In genomic region chr9:111986035-111986556, GRCh38 we compare ENCODE assay signal across 12 cellular contexts.
DNase-seq lines count a peak whose midpoint lies in the region; ATAC-seq, FAIRE-seq and TF ChIP-seq lines count a peak whose summit lies in the region.
"Had no signal": no experiment of that assay in that cellular context is flagged by ENCODE, and none has a peak within 500 bp of the region (broad histone marks: within the 10 kb centered on the region; RNA-seq: fewer than 3 reads in every experiment).

No MANE protein-coding gene starts in this region.

- peaks cover 43% of the 10 kb centered on the region for H3K4me1 Mint-ChIP-seq in activated CD8-positive, alpha-beta memory T cell treated with anti-CD3 and anti-CD28 coated beads, Interleukin-2, amount 10 ng/mL, durations not matched to agents 7 days and 5 days
- peaks cover 13% of the 10 kb centered on the region for H3K4me1 Mint-ChIP-seq in activated T-helper 17 cell treated with anti-CD3 and anti-CD28 coated beads, Interleukin-2, amount 50 U/mL, for 72 hours
- H3K4me1 Mint-ChIP-seq in immature natural killer cell, result peaks cover 43 to 65% of the 10 kb centered on the region in 2 donors
- peaks cover 40 to 75% of the 10 kb centered on the region in 2 donors for H3K4me1 Mint-ChIP-seq in stimulated activated naive B cell treated with anti-CD40 and anti-IgM and Interleukin-4, amounts not matched to agents 10 μg/mL and 1 μg/mL and 100 μg/mL, for 72 hours

- peak overlapping the region; percentile 14 for H3K4me3 Mint-ChIP-seq in activated CD8-positive, alpha-beta memory T cell treated with anti-CD3 and anti-CD28 coated beads, Interleukin-2, amount 10 ng/mL, durations not matched to agents 7 days and 5 days
- H3K4me3 Mint-ChIP-seq in activated T-helper 17 cell treated with anti-CD3 and anti-CD28 coated beads, Interleukin-2, amount 50 U/mL, for 72 hours, result peak overlapping the region; percentile 5
- peak overlapping the region in 4 of 5 donors; percentile 6 to 72 (median 36) for H3K4me3 Mint-ChIP-seq in immature natural killer cell
- peak overlapping the region; percentile 5 to 15 for H3K4me3 Mint-ChIP-seq in stimulated activated naive B cell treated with anti-CD40 and anti-IgM and Interleukin-4, amounts not matched to agents 10 μg/mL and 1 μg/mL and 100 μg/mL, for 72 hours
- H3K4me3 Mint-ChIP-seq: activated CD4-positive, alpha-beta T cell treated with anti-CD3 and anti-CD28 coated beads, Interleukin-2, amount 10 ng/mL, durations not matched to agents 7 days and 5 days had no signal

- H3K9me3 Mint-ChIP-seq in activated CD8-positive, alpha-beta memory T cell treated with anti-CD3 and anti-CD28 coated beads, Interleukin-2, amount 10 ng/mL, durations not matched to agents 7 days and 5 days (ENCODE audit: low read depth), result no peaks in the 10 kb centered on the region
- H3K9me3 Mint-ChIP-seq in activated T-helper 17 cell treated with anti-CD3 and anti-CD28 coated beads, Interleukin-2, amount 50 U/mL, for 72 hours, result no peaks in the 10 kb centered on the region
- no peaks in the 10 kb centered on the region for H3K9me3 Mint-ChIP-seq in immature natural killer cell
- H3K9me3 Mint-ChIP-seq in stimulated activated naive B cell treated with anti-CD40 and anti-IgM and Interleukin-4, amounts not matched to agents 10 μg/mL and 1 μg/mL and 100 μg/mL, for 72 hours, result peaks cover 3% of the 10 kb centered on the region in 2 donors

- no peak for DNase-seq in activated CD8-positive, alpha-beta memory T cell treated with anti-CD3 and anti-CD28 coated beads, Interleukin-2, amount 10 ng/mL, durations not matched to agents 7 days and 5 days
- DNase-seq in activated CD8-positive, alpha-beta memory T cell treated with anti-CD3 and anti-CD28 coated beads for 24 hours, result no peak
- DNase-seq in immature natural killer cell (no peak), H54 (ENCODE audit: insufficient read length, low spot score) (no peak), activated gamma-delta T cell treated with Interleukin-2 at 50 U/mL for 16 hours (no peak), NCI-H2107 (lab: John Stamatoyannopoulos, UW) (no peak)
- DNase-seq in stimulated activated naive B cell treated with anti-CD40 and anti-IgM and Interleukin-4, amounts not matched to agents 10 μg/mL and 1 μg/mL and 100 μg/mL, for 72 hours, result no peak
- DNase-seq: activated CD4-positive, alpha-beta T cell treated with anti-CD3 and anti-CD28 coated beads, Interleukin-2, amount 10 ng/mL, durations not matched to agents 7 days and 5 days; Caco-2; cerebellar nuclear complex; T-cell had no signal

- ATAC-seq in activated CD8-positive, alpha-beta memory T cell treated with anti-CD3 and anti-CD28 coated beads, Interleukin-2, amount 10 ng/mL, durations not matched to agents 7 days and 5 days, result no peak
- no peak for ATAC-seq in activated T-helper 17 cell treated with anti-CD3 and anti-CD28 coated beads, Interleukin-2, amount 50 U/mL, for 72 hours (replicated peaks)
- ATAC-seq in stimulated activated naive B cell treated with anti-CD40 and anti-IgM and Interleukin-4, amounts not matched to agents 10 μg/mL and 1 μg/mL and 100 μg/mL, for 72 hours (replicated peaks), result peak in 1 of 2 donors; percentile 15

- CTCF ChIA-PET in activated CD8-positive, alpha-beta memory T cell treated with anti-CD3 and anti-CD28 coated beads, Interleukin-2, amount 10 ng/mL, durations not matched to agents 7 days and 5 days (lab: Charles Lee), result interaction anchor here (0.7 to 1.2 kb wide), 5 partner anchors 9 to 215 kb away, joined by 3 to 7 read pairs (median 4); no protein-coding TSS in a partner anchor

- H3K27me3 Mint-ChIP-seq in activated CD8-positive, alpha-beta memory T cell treated with anti-CD3 and anti-CD28 coated beads, Interleukin-2, amount 10 ng/mL, durations not matched to agents 7 days and 5 days, result peaks cover 4% of the 10 kb centered on the region
- no peaks in the 10 kb centered on the region for H3K27me3 Mint-ChIP-seq in activated T-helper 17 cell treated with anti-CD3 and anti-CD28 coated beads, Interleukin-2, amount 50 U/mL, for 72 hours
- peaks cover 0 to 2% (median 0%) of the 10 kb centered on the region in 3 donors for H3K27me3 Mint-ChIP-seq in immature natural killer cell (ENCODE audit: low read depth in 3 of 3)
- no peaks in the 10 kb centered on the region for H3K27me3 Mint-ChIP-seq in stimulated activated naive B cell treated with anti-CD40 and anti-IgM and Interleukin-4, amounts not matched to agents 10 μg/mL and 1 μg/mL and 100 μg/mL, for 72 hours
- H3K27me3 Mint-ChIP-seq: T-cell had no signal

- no peak for TF ChIP-seq POLR2A in H54 (IDR thresholded peaks at IDR 0.05; ENCODE audit: low read depth, low read length)

- no peak for FAIRE-seq in H54 (lab: Jason Lieb, UNC)

- H3K27ac Mint-ChIP-seq in activated CD8-positive, alpha-beta memory T cell treated with anti-CD3 and anti-CD28 coated beads, Interleukin-2, amount 10 ng/mL, durations not matched to agents 7 days and 5 days, result peak overlapping the region; percentile 44
- no peak overlapping the region for H3K27ac Mint-ChIP-seq in activated T-helper 17 cell treated with anti-CD3 and anti-CD28 coated beads, Interleukin-2, amount 50 U/mL, for 72 hours
- H3K27ac Mint-ChIP-seq in immature natural killer cell, result peak overlapping the region in 4 of 6 donors; percentile 43 to 85 (median 56)
- H3K27ac Mint-ChIP-seq in stimulated activated naive B cell treated with anti-CD40 and anti-IgM and Interleukin-4, amounts not matched to agents 10 μg/mL and 1 μg/mL and 100 μg/mL, for 72 hours, result peak overlapping the region; percentile 96
- H3K27ac Mint-ChIP-seq: activated CD4-positive, alpha-beta T cell treated with anti-CD3 and anti-CD28 coated beads, Interleukin-2, amount 10 ng/mL, durations not matched to agents 7 days and 5 days had no signal

- H3K36me3 Mint-ChIP-seq in activated CD8-positive, alpha-beta memory T cell treated with anti-CD3 and anti-CD28 coated beads, Interleukin-2, amount 10 ng/mL, durations not matched to agents 7 days and 5 days, result peaks cover 3% of the 10 kb centered on the region
- no peaks in the 10 kb centered on the region for H3K36me3 Mint-ChIP-seq in activated T-helper 17 cell treated with anti-CD3 and anti-CD28 coated beads, Interleukin-2, amount 50 U/mL, for 72 hours (ENCODE audit: low read depth)
- H3K36me3 Mint-ChIP-seq in immature natural killer cell, result no peaks in the 10 kb centered on the region
- peaks cover 5 to 13% of the 10 kb centered on the region in 2 donors for H3K36me3 Mint-ChIP-seq in stimulated activated naive B cell treated with anti-CD40 and anti-IgM and Interleukin-4, amounts not matched to agents 10 μg/mL and 1 μg/mL and 100 μg/mL, for 72 hours
- H3K36me3 Mint-ChIP-seq: T-cell had no signal
